ENCODE assay signal across 8 cellular contexts in genomic region chr9:1051286-1052118, GRCh38. TPM values are rescaled to one million over a fixed set of nuclear protein-coding genes. Genes with fewer than 3 reads are reported as not detected.
DNase-seq lines count a peak whose midpoint lies in the region; ATAC-seq lines count a peak whose summit lies in the region.

No MANE protein-coding gene starts in this region.

- DNase-seq in Daoy (ENCODE audit: low read depth) (peak; percentile 66), anterior cingulate cortex (lab: John Stamatoyannopoulos, UW) (peak in 32 of 58 donors; percentile 11 to 69 (median 42)), left kidney (ENCODE audit: low read depth, low spot score) (peak; percentile 88), superior temporal gyrus (ENCODE audit: extremely low spot score) (peak; percentile 71), HPDE6-E6E7 (ENCODE audit: extremely low spot score) (no peak), EL (no peak)

- ATAC-seq in HG03432 (IDR thresholded peaks at IDR 0.05; ENCODE audit: unreplicated experiment) (peak; percentile 41), HG02571 (IDR thresholded peaks at IDR 0.05; ENCODE audit: unreplicated experiment) (no peak)

RNA-seq across cellular contexts. Expression of gene DMRT2, which starts 1.3 kb away (rescaled TPM):
- total RNA-seq in Daoy (2014; rRNA removed; shearing (Covaris generic)): 14.4 and 15.4 TPM in 2 replicates

Comparison
In these comparisons a context has a peak if more than half of its experiments do, and no peak if none do; other contexts are left out.
1. DNase-seq: peak in Daoy (single experiment), anterior cingulate cortex (32 of 58), left kidney (single experiment) and superior temporal gyrus (single experiment); none in HPDE6-E6E7 (single experiment) and EL (single experiment).